1 cellular context compared by ENCODE assay signal in genomic region chr11:267491-267994, GRCh38.
TF ChIP-seq lines count a peak whose summit lies in the region.

No MANE protein-coding gene starts in this region.

TF ChIP-seq in K562, 482 proteins besides CTCF, POLR2A, EP300 and RAD21 (continued from another document and continues in another):
- TF ChIP-seq ZZZ3 (IDR thresholded peaks at IDR 0.05) (no peak), PHF8 (IDR thresholded peaks at IDR 0.05; ENCODE audit: borderline replicate concordance, low read length) (peak; percentile 27; the same call in 1 of the 2 replicates), ETV1 (tag; conservative IDR thresholded peaks at IDR 0.05; ENCODE audit: low read depth) (no peak), FOXP4 (CRISPR knock-in tag; IDR thresholded peaks at IDR 0.05; ENCODE audit: borderline replicate concordance) (no peak), ZNF444 (CRISPR knock-in tag; IDR thresholded peaks at IDR 0.05) (no peak), ARNT (IDR thresholded peaks at IDR 0.05) (no peak), BACH1 (tag; IDR thresholded peaks at IDR 0.05) (no peak), XRCC3 (IDR thresholded peaks at IDR 0.05) (no peak), CTBP1 (IDR thresholded peaks at IDR 0.05; ENCODE audit: borderline replicate concordance) (no peak), ZBTB9 (CRISPR knock-in tag; IDR thresholded peaks at IDR 0.05) (peak; percentile 32; the same call in 1 of the 2 replicates), AFF1 (IDR thresholded peaks at IDR 0.05; ENCODE audit: low read depth in 1 of 2, partially characterized antibody in 2 of 2) (peak in 1 of 2 experiments; percentile 40), BCL6 (CRISPR knock-in tag; IDR thresholded peaks at IDR 0.05) (no peak), MTA2 (IDR thresholded peaks at IDR 0.05; ENCODE audit: low read depth) (no peak), BCLAF1 (IDR thresholded peaks at IDR 0.05; ENCODE audit: borderline replicate concordance in 1 of 2, control insufficient read depth in 1 of 2, low read depth in 2 of 2, low read length in 1 of 2) (no peak), STAT5B (CRISPR knock-in tag; IDR thresholded peaks at IDR 0.05) (no peak), CHD4 (IDR thresholded peaks at IDR 0.05; ENCODE audit: insufficient read depth, insufficient replicate concordance, low read depth, low read length, poor library complexity, severe bottlenecking) (no peak), SMAD1 (IDR thresholded peaks at IDR 0.05; ENCODE audit: low read depth, low read length, partially characterized antibody) (no peak), ELF1 (tag; IDR thresholded peaks at IDR 0.05) (0 out of 2 replicates have a peak, but pooled peaks have one; percentile 35), CCNT2 (IDR thresholded peaks at IDR 0.05; ENCODE audit: borderline replicate concordance, extremely low read depth, insufficient read length, low read depth, low read length) (no peak), ZNF253 (CRISPR knock-in tag; conservative IDR thresholded peaks at IDR 0.05) (no peak), ILK (tag; IDR thresholded peaks at IDR 0.05; ENCODE audit: borderline replicate concordance, low read depth) (no peak), HDAC8 (tag; IDR thresholded peaks at IDR 0.05) (no peak), PPARD (CRISPR knock-in tag; IDR thresholded peaks at IDR 0.05) (no peak), TBL1XR1 (IDR thresholded peaks at IDR 0.05; ENCODE audit: low read length in 2 of 2) (no peak), FOXK2 (conservative IDR thresholded peaks at IDR 0.05 in 1 of 2, IDR thresholded peaks at IDR 0.05 in 1 of 2; ENCODE audit: low read depth in 2 of 2) (no peak), ZNF507 (tag; conservative IDR thresholded peaks at IDR 0.05) (no peak), WHSC1 (IDR thresholded peaks at IDR 0.05; ENCODE audit: low read length) (no peak), ZNF518B (CRISPR knock-in tag; IDR thresholded peaks at IDR 0.05) (no peak), ZNF778 (CRISPR knock-in tag; IDR thresholded peaks at IDR 0.05) (no peak), SETDB1 (IDR thresholded peaks at IDR 0.05; ENCODE audit: low read length) (no peak), TAF9B (IDR thresholded peaks at IDR 0.05; ENCODE audit: partially characterized antibody) (no peak), HMGN3 (IDR thresholded peaks at IDR 0.05; ENCODE audit: borderline replicate concordance, extremely low read depth, insufficient read length, low read depth, low read length) (no peak), NCOA1 (IDR thresholded peaks at IDR 0.05; ENCODE audit: low read depth) (no peak), NR2C2 (CRISPR knock-in tag; IDR thresholded peaks at IDR 0.05) (no peak), NR2C2 (tag; IDR thresholded peaks at IDR 0.05) (no peak), SRF (CRISPR knock-in tag; IDR thresholded peaks at IDR 0.05) (no peak), SIN3B (IDR thresholded peaks at IDR 0.05; ENCODE audit: low read depth) (no peak), RFX7 (CRISPR knock-in tag; IDR thresholded peaks at IDR 0.05) (no peak), GTF2A2 (tag; IDR thresholded peaks at IDR 0.05) (no peak), ZKSCAN3 (CRISPR knock-in tag; IDR thresholded peaks at IDR 0.05) (no peak), ETV5 (CRISPR knock-in tag; IDR thresholded peaks at IDR 0.05; ENCODE audit: low read depth) (no peak), ARID3B (CRISPR knock-in tag; IDR thresholded peaks at IDR 0.05; ENCODE audit: borderline replicate concordance) (no peak), NR2C1 (IDR thresholded peaks at IDR 0.05) (no peak), NR2C1 (tag; IDR thresholded peaks at IDR 0.05) (no peak), TAF15 (IDR thresholded peaks at IDR 0.05; ENCODE audit: low read depth, low read length) (no peak), SMARCA4 (IDR thresholded peaks at IDR 0.05) (no peak), ZNF431 (CRISPR knock-in tag; IDR thresholded peaks at IDR 0.05) (no peak), BMI1 (IDR thresholded peaks at IDR 0.05; ENCODE audit: low read length) (no peak), FOS (IDR thresholded peaks at IDR 0.05; ENCODE audit: extremely low read depth, insufficient read length) (no peak), ZBTB5 (IDR thresholded peaks at IDR 0.05) (no peak), TEAD2 (tag; IDR thresholded peaks at IDR 0.05) (no peak), POLR2AphosphoS5 (IDR thresholded peaks at IDR 0.05; ENCODE audit: control insufficient read depth, insufficient read depth, low read depth, low read length) (no peak; the same call in 1 of the 2 replicates), XRCC5 (IDR thresholded peaks at IDR 0.05; ENCODE audit: low read depth, low read length) (no peak), L3MBTL2 (IDR thresholded peaks at IDR 0.05) (peak; percentile 79; the same call in 1 of the 2 replicates)
